15 cellular contexts compared by ENCODE assay signal in the genomic region with DNA sequence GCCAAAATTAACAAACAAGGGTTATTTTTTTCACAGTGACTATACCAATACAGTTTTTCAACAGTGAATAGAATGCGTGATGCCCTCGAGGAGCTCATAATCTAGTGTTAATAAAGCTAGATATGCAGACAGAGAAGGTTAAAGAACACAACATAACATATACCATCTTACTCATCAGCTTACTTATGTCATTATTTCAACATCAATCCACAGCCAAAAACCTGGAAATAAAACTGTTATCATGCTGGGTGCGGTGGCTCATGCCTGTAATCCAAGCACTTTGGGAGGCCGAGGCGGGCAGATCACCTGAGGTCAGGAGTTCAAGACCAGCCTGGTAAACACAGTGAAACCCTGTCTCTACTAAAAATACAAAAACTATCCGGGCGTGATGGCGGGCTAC. TPM values are rescaled to one million over a fixed set of nuclear protein-coding genes. Genes with fewer than 3 reads are reported as not detected.
A peak's percentile ranks its signal among the peaks of the same experiment; 100 is the strongest.
DNase-seq lines count a peak whose midpoint lies in the region; ATAC-seq, FAIRE-seq and TF ChIP-seq lines count a peak whose summit lies in the region.
"Had no signal": no experiment of that assay in that cellular context is flagged by ENCODE, and none has a peak within 500 bp of the region (broad histone marks: within the 10 kb centered on the region; RNA-seq: fewer than 3 reads in every experiment).

No MANE protein-coding gene starts in this region.

- peaks cover 15% of the 10 kb centered on the region for H3K9me1 ChIP-seq in IMR-90 (ENCODE audit: insufficient read depth, low read length)

- H3K4me2 ChIP-seq in BLaER1 treated with 17β-estradiol and CSF1 and Interleukin-3, amounts not matched to agents 10 nM and 100 nM: peak overlapping the region in 6 of 11 experiments; percentile 3 to 88 (median 76); a peak in 7 of 22 replicates
- H3K4me2 ChIP-seq in IMR-90 (ENCODE audit: low read depth, low read length): no peak overlapping the region
- no peak overlapping the region; the same call in 1 of the 2 replicates for H3K4me2 ChIP-seq in GM12878 (ENCODE audit: control insufficient read depth, insufficient read depth)

- no peak overlapping the region for H3K56ac ChIP-seq in IMR-90 (ENCODE audit: extremely low read depth, insufficient read depth, low read length)

- no peak for TF ChIP-seq RAD21 in IMR-90 (IDR thresholded peaks at IDR 0.05; ENCODE audit: low read length)
- TF ChIP-seq RAD21 in GM12878 (IDR thresholded peaks at IDR 0.05; ENCODE audit: insufficient read depth, low read depth, low read length): no peak

- no peak overlapping the region for H3K18ac ChIP-seq in IMR-90 (ENCODE audit: low read depth, low read length)

- H3K4me3 ChIP-seq in BLaER1 treated with 17β-estradiol and CSF1 and Interleukin-3, amounts not matched to agents 10 nM and 100 nM: no peak overlapping the region
- H3K4me3 ChIP-seq in IMR-90 (ENCODE audit: insufficient read depth, low read depth, low read length) (no peak overlapping the region), GM12878 (peak overlapping the region; percentile 35; the same call in 1 of the 2 replicates)
- H3K4me3 ChIP-seq in effector memory CD4-positive, alpha-beta T cell (ENCODE audit: insufficient read depth, low read depth, low read length, poor library complexity, severe bottlenecking): no peak overlapping the region
- H3K4me3 ChIP-seq: HAP-1 had no signal

- H3K27me3 ChIP-seq in BLaER1 treated with 17β-estradiol and CSF1 and Interleukin-3, amounts not matched to agents 10 nM and 100 nM: no peaks in the 10 kb centered on the region
- H3K27me3 ChIP-seq in IMR-90 (ENCODE audit: control insufficient read depth, insufficient read depth, low read length) (no peaks in the 10 kb centered on the region), GM12878 (replicated peaks in 1 of 2; ENCODE audit: control insufficient read depth in 2 of 2, insufficient read depth in 2 of 2, low read length in 1 of 2) (no peaks in the 10 kb centered on the region)
- H3K27me3 ChIP-seq in effector memory CD4-positive, alpha-beta T cell (replicated peaks; ENCODE audit: control insufficient read depth, insufficient read depth, low read length, poor library complexity, severe bottlenecking): no peaks in the 10 kb centered on the region

- TF ChIP-seq EP300 in GM12878 (IDR thresholded peaks at IDR 0.05; ENCODE audit: borderline replicate concordance in 1 of 2, control insufficient read depth in 1 of 2, low read depth in 2 of 2, low read length in 2 of 2): no peak

- no peak overlapping the region for H3K23ac ChIP-seq in IMR-90 (ENCODE audit: low read depth, low read length)

- peaks cover 25 to 75% of the 10 kb centered on the region in 2 experiments for H3K79me1 ChIP-seq in IMR-90 (ENCODE audit: low read depth in 1 of 2, low read length in 2 of 2)

- no peak overlapping the region for H4K91ac ChIP-seq in IMR-90 (ENCODE audit: insufficient read depth, low read depth, low read length)

- no peak overlapping the region for H3K9ac ChIP-seq in BLaER1 treated with 17β-estradiol and CSF1 and Interleukin-3, amounts not matched to agents 10 nM and 100 nM
- H3K9ac ChIP-seq in IMR-90 (ENCODE audit: low read depth, low read length): no peak overlapping the region
- H3K9ac ChIP-seq in GM12878 (ENCODE audit: control insufficient read depth, insufficient read depth, low read length): no peak overlapping the region

- dilution Hi-C loops in IMR-90 (cut with HindIII; ENCODE audit: low sequenced_read_pairs, unreplicated experiment): no loop called here

- H4K20me1 ChIP-seq in BLaER1 treated with 17β-estradiol and CSF1 and Interleukin-3, amounts not matched to agents 10 nM and 100 nM: peaks cover 20 to 83% (median 31%) of the 10 kb centered on the region in 11 experiments; a peak in 20 of 22 replicates
- H4K20me1 ChIP-seq in IMR-90 (ENCODE audit: insufficient read depth, low read length) (peaks cover 37% of the 10 kb centered on the region; the same call in 1 of the 2 replicates), GM12878 (ENCODE audit: control insufficient read depth, insufficient read depth) (no peaks in the 10 kb centered on the region)

- BruUV-seq in IMR-90 (replicated peaks; lab: Mats Ljungman, UMichigan) (no TSS peak), GM12878 (replicated peaks; lab: Mats Ljungman, UMichigan) (no TSS peak)

- H2BK5ac ChIP-seq in IMR-90 (ENCODE audit: low read depth, low read length, poor library complexity, severe bottlenecking): no peak overlapping the region

- H4K5ac ChIP-seq in IMR-90 (ENCODE audit: low read depth, low read length): no peak overlapping the region

- H2BK20ac ChIP-seq in IMR-90 (ENCODE audit: low read depth, low read length): no peak overlapping the region

- peaks cover 4 to 44% (median 29%) of the 10 kb centered on the region in 11 experiments; a peak in 17 of 22 replicates for H3K36me3 ChIP-seq in BLaER1 treated with 17β-estradiol and CSF1 and Interleukin-3, amounts not matched to agents 10 nM and 100 nM
- H3K36me3 ChIP-seq in IMR-90 (ENCODE audit: control insufficient read depth, insufficient read depth, low read length): 0 out of 2 replicates have a peak, but pooled peaks cover 2% of the 10 kb centered on the region
- H3K36me3 ChIP-seq in GM12878 (ENCODE audit: control insufficient read depth in 2 of 2, insufficient read depth in 2 of 2, low read length in 1 of 2): no peaks in the 10 kb centered on the region; a peak in 3 of 4 replicates
- no peaks in the 10 kb centered on the region for H3K36me3 ChIP-seq in effector memory CD4-positive, alpha-beta T cell (ENCODE audit: control insufficient read depth, insufficient read depth, low read length)
- H3K36me3 ChIP-seq: HAP-1 had no signal

- no peak overlapping the region for H4K8ac ChIP-seq in IMR-90 (ENCODE audit: low read depth in 2 of 2, low read length in 2 of 2)

- H3K27ac ChIP-seq in BLaER1 treated with 17β-estradiol and CSF1 and Interleukin-3, amounts not matched to agents 10 nM and 100 nM: peak overlapping the region in 7 of 11 experiments; percentile 77 to 88 (median 86); a peak in 13 of 22 replicates
- H3K27ac ChIP-seq in IMR-90 (ENCODE audit: insufficient read depth, low read length) (no peak overlapping the region), GM12878 (ENCODE audit: control insufficient read depth, insufficient read depth) (no peak overlapping the region)
- no peak overlapping the region for H3K27ac ChIP-seq in effector memory CD4-positive, alpha-beta T cell (ENCODE audit: insufficient read depth, low read length, poor library complexity, severe bottlenecking)

- no peak overlapping the region for H2BK15ac ChIP-seq in IMR-90 (ENCODE audit: low read depth, low read length)

- RAD21 ChIA-PET in GM12878 (lab: Charles Lee; ENCODE audit: unreplicated experiment): interaction anchor here (0.6 to 1.2 kb wide), 3 partner anchors 74 to 135 kb away, joined by 3 to 4 read pairs (median 3); no protein-coding TSS in a partner anchor

- POLR2A ChIA-PET in IMR-90 (lab: Charles Lee; ENCODE audit: unreplicated experiment) (interaction anchor here (1.2 kb wide), 1 partner anchor 40 kb away, joined by 3 read pairs; no protein-coding TSS in a partner anchor), GM12878 (lab: Charles Lee) (interaction anchor here (0.5 to 1.2 kb wide), 3 partner anchors 25 to 112 kb away, joined by 3 to 5 read pairs (median 3); no protein-coding TSS in a partner anchor)

- H3K4me1 ChIP-seq in BLaER1 treated with 17β-estradiol and CSF1 and Interleukin-3, amounts not matched to agents 10 nM and 100 nM: peaks cover 63 to 94% (median 81%) of the 10 kb centered on the region in 10 experiments
- H3K4me1 ChIP-seq in IMR-90 (ENCODE audit: control insufficient read depth, insufficient read depth, low read length) (peaks cover 7% of the 10 kb centered on the region), GM12878 (ENCODE audit: control insufficient read depth, insufficient read depth, low read length) (peaks cover 41% of the 10 kb centered on the region)
- no peaks in the 10 kb centered on the region for H3K4me1 ChIP-seq in effector memory CD4-positive, alpha-beta T cell (ENCODE audit: control insufficient read depth, insufficient read depth, low read length, poor library complexity, severe bottlenecking)

- whole genome bisulfite sequencing in IMR-90 (ENCODE audit: extremely low coverage in 2 of 2, insufficient read length in 1 of 2), 2 experiments: 90% methylated on average over 2 of the region's 8 CpGs; no CpG with 5 or more reads in 1 of the 2 experiments
- 100% methylated on average over 5 of the region's 8 CpGs for WGBS in GM12878 (ENCODE audit: insufficient coverage, insufficient replicate concordance, low lambda C conversion rate, missing lambda C conversion rate)

- TF ChIP-seq CTCF in IMR-90 (conservative IDR thresholded peaks at IDR 0.05; ENCODE audit: low read depth, low read length) (no peak), GM12878 (IDR thresholded peaks at IDR 0.05 in 2 of 3, conservative IDR thresholded peaks at IDR 0.05 in 1 of 3; ENCODE audit: control insufficient read depth in 2 of 3, extremely low read depth in 1 of 3, insufficient read depth in 1 of 3, low read depth in 3 of 3, low read length in 3 of 3) (no peak)

- no peak for FAIRE-seq in GM12878 (lab: Jason Lieb, UNC)
- FAIRE-seq: GM12891, H1 had no signal

- CTCF ChIA-PET in IMR-90 (lab: Yijun Ruan, JAX) (no interaction called here), GM12878 (lab: Yijun Ruan, JAX) (interaction anchor here (0.8 to 1.9 kb wide), 4 partner anchors 9 to 125 kb away, joined by 3 to 11 read pairs (median 4); a partner anchor contains a TSS)

- peaks cover 91% of the 10 kb centered on the region for H3K79me2 ChIP-seq in GM12878 (ENCODE audit: control insufficient read depth, insufficient read depth, low read length)

- DNase-seq in IMR-90 (no peak), GM12878 (ENCODE audit: low read depth, low spot score) (no peak), iris pigment epithelial cell (ENCODE audit: low read depth) (peak; percentile 60), islet precursor cell (no peak)
- DNase-seq in effector memory CD4-positive, alpha-beta T cell: no peak
- DNase-seq: ACHN; C1 segment of cervical spinal cord; CD4-positive, alpha-beta T cell; DMS79; KG1 had no signal

- intact Hi-C loops in IMR-90 (cut with micrococcal nuclease): no loop called here
- intact Hi-C loops in GM12878 (cut with micrococcal nuclease; ENCODE audit: unreplicated experiment): no loop called here

- TF ChIP-seq POLR2A in IMR-90 (IDR thresholded peaks at IDR 0.05; ENCODE audit: low read depth, low read length): no peak
- no peak for TF ChIP-seq POLR2A in GM12878 (IDR thresholded peaks at IDR 0.05; ENCODE audit: low read depth, low read length)

- H2AK9ac ChIP-seq in IMR-90 (replicated peaks; ENCODE audit: low read depth, low read length, poor library complexity): no peak overlapping the region

- ATAC-seq in IMR-90 (ENCODE audit: low read depth) (no peak), GM12878 (no peak), HG03469 (IDR thresholded peaks at IDR 0.05; ENCODE audit: unreplicated experiment) (no peak)

- H2AK5ac ChIP-seq in IMR-90 (ENCODE audit: low read depth, low read length): no peak overlapping the region

- H2AFZ ChIP-seq in IMR-90 (replicated peaks; ENCODE audit: low read length, poor library complexity): no peak overlapping the region
- no peak overlapping the region for H2AFZ ChIP-seq in GM12878 (ENCODE audit: control insufficient read depth, low read depth, low read length)

- SMC1A ChIA-PET in GM12878 (lab: Charles Lee; ENCODE audit: uncharacterized antibody, unreplicated experiment): interaction anchor here (0.9 to 2.0 kb wide), 8 partner anchors 16 to 149 kb away, joined by 3 to 9 read pairs (median 3); no protein-coding TSS in a partner anchor

- H2BK120ac ChIP-seq in IMR-90 (ENCODE audit: low read depth, low read length): no peak overlapping the region

- peaks cover 0 to 53% (median 19%) of the 10 kb centered on the region in 11 experiments; a peak in 13 of 22 replicates for H3K9me3 ChIP-seq in BLaER1 treated with 17β-estradiol and CSF1 and Interleukin-3, amounts not matched to agents 10 nM and 100 nM (replicated peaks in 1 of 11)
- no peaks in the 10 kb centered on the region for H3K9me3 ChIP-seq in IMR-90 (ENCODE audit: control insufficient read depth, insufficient read depth, low read length)
- no peaks in the 10 kb centered on the region; the same call in 2 of the 3 replicates for H3K9me3 ChIP-seq in GM12878 (replicated peaks; ENCODE audit: control insufficient read depth, insufficient read depth, low read length)
- H3K9me3 ChIP-seq in effector memory CD4-positive, alpha-beta T cell (ENCODE audit: control insufficient read depth, low read length): no peaks in the 10 kb centered on the region
- H3K9me3 ChIP-seq: HAP-1 had no signal

- no peak overlapping the region for H3K4ac ChIP-seq in IMR-90 (ENCODE audit: low read depth, low read length)

- in situ Hi-C loops in IMR-90 (cut with MboI; ENCODE audit: low sequenced_read_pairs) (no loop called here), GM12878 (cut with MboI) (no loop called here)

- no peak overlapping the region for H3K14ac ChIP-seq in IMR-90 (replicated peaks; ENCODE audit: low read depth, low read length)

RNA-seq across cellular contexts. Expression of a gene that starts 6.1 kb away (rescaled TPM):
- total RNA-seq in IMR-90 (2012; rRNA removed) (31.4 and 38.0 TPM in 2 replicates), GM12878 (2014; rRNA removed) (21.5 and 24.1 TPM in 2 replicates), GM12878 (2014; rRNA removed; fragmentation: Illumina TruSeq; extraction: Trizol) (18.7 and 20.3 TPM in 2 replicates), GM12878 (2021) (18.9 and 19.3 TPM in 2 replicates)
- polyA plus RNA-seq in IMR-90 (2012; rRNA removed) (14.5 and 16.0 TPM in 2 replicates), GM12878 (2011; rRNA removed) (33.6 and 36.3 TPM in 2 replicates), GM12878 (2014; fragmentation: Illumina TruSeq; extraction: Trizol) (17.2 and 19.6 TPM in 2 replicates), GM12878 (2014; fragmentation: Nextera tagmentation; extraction: Ambion mirVana) (1 to 10 TPM; 4.7 to 6.2 TPM), GM12878 (2014; rRNA removed) (16.7 and 16.9 TPM in 2 replicates), GM12878 (2016; fragmentation: Nextera tagmentation; extraction: Ambion mirVana) (10 to 100 TPM; 13.3 to 15.5 TPM)
- 8.8 and 10.4 TPM in 2 replicates for polyA plus RNA-seq in IMR-90 (2012; cell fraction: cytosol; rRNA removed)
- 7.2 and 15.5 TPM in 2 replicates for polyA plus RNA-seq in IMR-90 (2012; cell fraction: nucleus; rRNA removed; ENCODE audit: low replicate concordance)
- total RNA-seq in GM12878 (2013; cell fraction: nucleolus; rRNA removed): 86.2 and 87.2 TPM in 2 replicates
- polyA plus RNA-seq in GM12878 (2011; ENCODE audit: low read depth): 6.6 TPM
- 23.3 and 24.8 TPM in 2 replicates for polyA plus RNA-seq in GM12878 (2011; cell fraction: cytosol; rRNA removed)
- polyA plus RNA-seq in GM12878 (2011; cell fraction: nucleus; rRNA removed): 19.2 and 20.8 TPM in 2 replicates
- 9.8 and 13.8 TPM in 2 replicates for polyA plus RNA-seq in GM12878 (2012)
- polyA minus RNA-seq in GM12878 (2011; rRNA and poly(A)+ RNA removed): 44.5 and 47.5 TPM in 2 replicates
- polyA minus RNA-seq in GM12878 (2011; cell fraction: cytosol; rRNA and poly(A)+ RNA removed): 12.0 and 14.5 TPM in 2 replicates
- 21.5 and 32.9 TPM in 2 replicates for polyA minus RNA-seq in GM12878 (2011; cell fraction: nucleus; rRNA and poly(A)+ RNA removed)

RNA-seq across cellular contexts. Expression of a gene that starts 17.2 kb away (rescaled TPM):
- 5.0 and 6.1 TPM in 2 replicates for total RNA-seq in IMR-90 (2012; rRNA removed)
- 5.0 and 6.0 TPM in 2 replicates for polyA plus RNA-seq in IMR-90 (2012; rRNA removed)
- 2.1 and 3.4 TPM in 2 replicates for polyA plus RNA-seq in IMR-90 (2012; cell fraction: cytosol; rRNA removed)
- polyA plus RNA-seq in IMR-90 (2012; cell fraction: nucleus; rRNA removed; ENCODE audit: low replicate concordance): 1.8 and 4.0 TPM in 2 replicates
- 81.0 and 93.9 TPM in 2 replicates for total RNA-seq in GM12878 (2013; cell fraction: nucleolus; rRNA removed)
- 29.5 and 30.4 TPM in 2 replicates for total RNA-seq in GM12878 (2014; rRNA removed)
- 32.2 and 32.3 TPM in 2 replicates for total RNA-seq in GM12878 (2014; rRNA removed; fragmentation: Illumina TruSeq; extraction: Trizol)
- 26.3 and 29.0 TPM in 2 replicates for total RNA-seq in GM12878 (2021)
- polyA plus RNA-seq in GM12878 (2011; ENCODE audit: low read depth): 21.6 TPM
- polyA plus RNA-seq in GM12878 (2011; rRNA removed): 65.9 and 71.7 TPM in 2 replicates
- polyA plus RNA-seq in GM12878 (2011; cell fraction: cytosol; rRNA removed): 42.6 and 46.8 TPM in 2 replicates
- 23.1 and 25.8 TPM in 2 replicates for polyA plus RNA-seq in GM12878 (2011; cell fraction: nucleus; rRNA removed)
- polyA plus RNA-seq in GM12878 (2012): 20.0 and 23.8 TPM in 2 replicates
- 40.0 and 42.3 TPM in 2 replicates for polyA plus RNA-seq in GM12878 (2014; fragmentation: Illumina TruSeq; extraction: Trizol)
- polyA plus RNA-seq in GM12878 (2014; fragmentation: Nextera tagmentation; extraction: Ambion mirVana): 10 to 100 TPM; 24.7 to 28.5 TPM
- 24.3 and 29.2 TPM in 2 replicates for polyA plus RNA-seq in GM12878 (2014; rRNA removed)
- polyA plus RNA-seq in GM12878 (2016; fragmentation: Nextera tagmentation; extraction: Ambion mirVana): 10 to 100 TPM; 35.7 to 36.4 TPM
- polyA minus RNA-seq in GM12878 (2011; rRNA and poly(A)+ RNA removed): 47.7 and 66.8 TPM in 2 replicates
- 9.9 and 15.5 TPM in 2 replicates for polyA minus RNA-seq in GM12878 (2011; cell fraction: cytosol; rRNA and poly(A)+ RNA removed)
- 23.2 and 32.4 TPM in 2 replicates for polyA minus RNA-seq in GM12878 (2011; cell fraction: nucleus; rRNA and poly(A)+ RNA removed)
- total RNA-seq: H1 had no signal

Comparison
In these comparisons a context has a peak if more than half of its experiments do, and no peak if none do; other contexts are left out.
1. H3K27ac ChIP-seq: peak in BLaER1 treated with 17β-estradiol and CSF1 and Interleukin-3, amounts not matched to agents 10 nM and 100 nM (7 of 11); none in IMR-90 (single experiment), GM12878 (single experiment) and effector memory CD4-positive, alpha-beta T cell (single experiment).
2. H3K4me2 ChIP-seq: peak in BLaER1 treated with 17β-estradiol and CSF1 and Interleukin-3, amounts not matched to agents 10 nM and 100 nM (6 of 11); none in IMR-90 (single experiment) and GM12878 (single experiment).